ENCODE assay signal across 9 cellular contexts in genomic region chr19:16338470-16339360, GRCh38. TPM values are rescaled to one million over a fixed set of nuclear protein-coding genes. Genes with fewer than 3 reads are reported as not detected.
DNase-seq lines count a peak whose midpoint lies in the region; FAIRE-seq and TF ChIP-seq lines count a peak whose summit lies in the region.
"Had no signal": no experiment of that assay in that cellular context is flagged by ENCODE, and none has a peak within 500 bp of the region (broad histone marks: within the 10 kb centered on the region; RNA-seq: fewer than 3 reads in every experiment).

No MANE protein-coding gene starts in this region.

- intact Hi-C loops in tibial artery (cut with DNase I; ENCODE audit: low total_unique reads): loop anchor here (5.0 kb wide), 1 partner anchor 39 kb away; no protein-coding TSS in a partner anchor

- H3K27ac ChIP-seq in SJSA1 (peak overlapping the region; percentile 97), tibial artery (peak overlapping the region; percentile 59 to 71)
- H3K27ac ChIP-seq: VCaP had no signal

- peak; percentile 98 for FAIRE-seq in GM19239 (lab: Jason Lieb, UNC)

- H3K9me3 ChIP-seq in SJSA1 (replicated peaks) (no peaks in the 10 kb centered on the region), tibial artery (no peaks in the 10 kb centered on the region)

- H3K36me3 ChIP-seq in SJSA1 (no peaks in the 10 kb centered on the region), tibial artery (no peaks in the 10 kb centered on the region)

- no peak for TF ChIP-seq CTCF in astrocyte of the spinal cord (IDR thresholded peaks at IDR 0.05; ENCODE audit: low read depth, low read length)
- peak in 1 of 2 experiments; percentile 24 for TF ChIP-seq CTCF in tibial artery (IDR thresholded peaks at IDR 0.05)

- peak overlapping the region; percentile 2; the same call in 1 of the 2 replicates for H3K4me3 ChIP-seq in SJSA1
- no peak overlapping the region for H3K4me3 ChIP-seq in astrocyte of the spinal cord (ENCODE audit: low read depth, low read length)
- peak overlapping the region in 1 of 2 donors; percentile 17 for H3K4me3 ChIP-seq in tibial artery

- DNase-seq in GM19239 (ENCODE audit: insufficient read length, low spot score) (peak; percentile 69), SJSA1 (ENCODE audit: low read depth in 1 of 2, low spot score in 2 of 2) (peak; percentile 98 to 99), astrocyte of the spinal cord (ENCODE audit: low read depth, low spot score) (peak; percentile 94), lung microvascular endothelial cell (ENCODE audit: low read depth in 2 of 2) (peak; percentile 64 to 96), tibial artery (peak in 1 of 2 donors; percentile 56), NCI-H446 (lab: John Stamatoyannopoulos, UW) (no peak), cortex of kidney (lab: John Stamatoyannopoulos, UW) (no peak), NCI-H69 (lab: John Stamatoyannopoulos, UW) (no peak)

- H3K4me1 ChIP-seq in SJSA1 (replicated peaks): peaks cover 81% of the 10 kb centered on the region
- H3K4me1 ChIP-seq in tibial artery: peaks cover 3 to 36% (median 27%) of the 10 kb centered on the region in 4 donors

- in situ Hi-C loops in astrocyte of the spinal cord (cut with HindIII; ENCODE audit: low sequenced_read_pairs): no loop called here

- no peaks in the 10 kb centered on the region for H3K27me3 ChIP-seq in SJSA1 (replicated peaks)
- H3K27me3 ChIP-seq in tibial artery: no peaks in the 10 kb centered on the region

RNA-seq across cellular contexts. Expression of gene KLF2, which starts 14.1 kb away (rescaled TPM):
- total RNA-seq in SJSA1 (2014; rRNA removed; shearing (Covaris generic)): 12.6 and 15.2 TPM in 2 replicates
- 2.6 and 10.1 TPM in 2 replicates for total RNA-seq in lung microvascular endothelial cell

Comparison
In these comparisons a context has a peak if more than half of its experiments do, and no peak if none do; other contexts are left out.
1. DNase-seq: peak in GM19239 (single experiment), SJSA1 (2 of 2), astrocyte of the spinal cord (single experiment) and lung microvascular endothelial cell (2 of 2); none in NCI-H446 (0 of 2), cortex of kidney (single experiment) and NCI-H69 (single experiment).